Comparison of ENCODE assay signal across 1 cellular context in genomic region chr14:22333408-22334274, GRCh38.
TF ChIP-seq lines count a peak whose summit lies in the region.

No MANE protein-coding gene starts in this region.

TF ChIP-seq in GM12878, 131 proteins besides CTCF, POLR2A, EP300 and RAD21 (continued from another document):
- TF ChIP-seq, protein P1, sequence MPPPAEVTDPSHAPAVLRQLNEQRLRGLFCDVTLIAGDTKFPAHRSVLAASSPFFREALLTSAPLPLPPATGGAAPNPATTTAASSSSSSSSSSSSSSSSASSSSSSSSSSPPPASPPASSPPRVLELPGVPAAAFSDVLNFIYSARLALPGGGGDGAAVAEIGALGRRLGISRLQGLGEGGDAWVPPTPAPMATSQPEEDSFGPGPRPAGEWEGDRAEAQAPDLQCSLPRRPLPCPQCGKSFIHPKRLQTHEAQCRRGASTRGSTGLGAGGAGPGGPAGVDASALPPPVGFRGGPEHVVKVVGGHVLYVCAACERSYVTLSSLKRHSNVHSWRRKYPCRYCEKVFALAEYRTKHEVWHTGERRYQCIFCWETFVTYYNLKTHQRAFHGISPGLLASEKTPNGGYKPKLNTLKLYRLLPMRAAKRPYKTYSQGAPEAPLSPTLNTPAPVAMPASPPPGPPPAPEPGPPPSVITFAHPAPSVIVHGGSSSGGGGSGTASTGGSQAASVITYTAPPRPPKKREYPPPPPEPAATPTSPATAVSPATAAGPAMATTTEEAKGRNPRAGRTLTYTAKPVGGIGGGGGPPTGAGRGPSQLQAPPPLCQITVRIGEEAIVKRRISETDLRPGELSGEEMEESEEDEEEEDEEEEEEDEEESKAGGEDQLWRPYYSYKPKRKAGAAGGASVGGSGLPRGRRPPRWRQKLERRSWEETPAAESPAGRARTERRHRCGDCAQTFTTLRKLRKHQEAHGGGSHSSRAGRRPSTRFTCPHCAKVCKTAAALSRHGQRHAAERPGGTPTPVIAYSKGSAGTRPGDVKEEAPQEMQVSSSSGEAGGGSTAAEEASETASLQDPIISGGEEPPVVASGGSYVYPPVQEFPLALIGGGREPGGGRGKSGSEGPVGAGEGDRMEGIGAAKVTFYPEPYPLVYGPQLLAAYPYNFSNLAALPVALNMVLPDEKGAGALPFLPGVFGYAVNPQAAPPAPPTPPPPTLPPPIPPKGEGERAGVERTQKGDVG (CRISPR knock-in tag; IDR thresholded peaks at IDR 0.05), result no peak
- TF ChIP-seq E2F4 (IDR thresholded peaks at IDR 0.05; ENCODE audit: low read depth, low read length) (no peak), PBX3 (IDR thresholded peaks at IDR 0.05; ENCODE audit: insufficient replicate concordance, low read depth, low read length) (peak; percentile 33), ATF7 (IDR thresholded peaks at IDR 0.05; ENCODE audit: low read depth) (0 out of 2 replicates have a peak, but pooled peaks have one; percentile 39), IKZF1 (conservative IDR thresholded peaks at IDR 0.05) (peak; percentile 44), FOXK2 (IDR thresholded peaks at IDR 0.05) (peak; percentile 41; the same call in 1 of the 2 replicates), TARDBP (IDR thresholded peaks at IDR 0.05; ENCODE audit: borderline replicate concordance) (no peak), NFIC (IDR thresholded peaks at IDR 0.05; ENCODE audit: low read depth, low read length) (peak; percentile 48; the same call in 1 of the 2 replicates), BCL11A (IDR thresholded peaks at IDR 0.05; ENCODE audit: low read depth, low read length) (peak; percentile 40; the same call in 1 of the 2 replicates), POU2F2 (IDR thresholded peaks at IDR 0.05; ENCODE audit: borderline replicate concordance, low read depth, low read length) (no peak), DPF2 (IDR thresholded peaks at IDR 0.05) (peak; percentile 55; the same call in 1 of the 2 replicates), EED (IDR thresholded peaks at IDR 0.05; ENCODE audit: low read depth) (peak; percentile 54; the same call in 1 of the 2 replicates), HDAC6 (IDR thresholded peaks at IDR 0.05; ENCODE audit: unreplicated experiment) (no peak), RUNX3 (IDR thresholded peaks at IDR 0.05; ENCODE audit: low read length) (peak; percentile 54; the same call in 1 of the 2 replicates), JUNB (IDR thresholded peaks at IDR 0.05) (peak; percentile 92), CBX3 (IDR thresholded peaks at IDR 0.05; ENCODE audit: borderline replicate concordance, low read depth) (no peak)
- TF ChIP-seq, protein P2, sequence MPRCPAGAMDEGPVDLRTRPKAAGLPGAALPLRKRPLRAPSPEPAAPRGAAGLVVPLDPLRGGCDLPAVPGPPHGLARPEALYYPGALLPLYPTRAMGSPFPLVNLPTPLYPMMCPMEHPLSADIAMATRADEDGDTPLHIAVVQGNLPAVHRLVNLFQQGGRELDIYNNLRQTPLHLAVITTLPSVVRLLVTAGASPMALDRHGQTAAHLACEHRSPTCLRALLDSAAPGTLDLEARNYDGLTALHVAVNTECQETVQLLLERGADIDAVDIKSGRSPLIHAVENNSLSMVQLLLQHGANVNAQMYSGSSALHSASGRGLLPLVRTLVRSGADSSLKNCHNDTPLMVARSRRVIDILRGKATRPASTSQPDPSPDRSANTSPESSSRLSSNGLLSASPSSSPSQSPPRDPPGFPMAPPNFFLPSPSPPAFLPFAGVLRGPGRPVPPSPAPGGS (IDR thresholded peaks at IDR 0.05; ENCODE audit: borderline replicate concordance, insufficient read depth, low read depth, low read length, poor library complexity, severe bottlenecking), result peak; percentile 36
- TF ChIP-seq, protein P3, sequence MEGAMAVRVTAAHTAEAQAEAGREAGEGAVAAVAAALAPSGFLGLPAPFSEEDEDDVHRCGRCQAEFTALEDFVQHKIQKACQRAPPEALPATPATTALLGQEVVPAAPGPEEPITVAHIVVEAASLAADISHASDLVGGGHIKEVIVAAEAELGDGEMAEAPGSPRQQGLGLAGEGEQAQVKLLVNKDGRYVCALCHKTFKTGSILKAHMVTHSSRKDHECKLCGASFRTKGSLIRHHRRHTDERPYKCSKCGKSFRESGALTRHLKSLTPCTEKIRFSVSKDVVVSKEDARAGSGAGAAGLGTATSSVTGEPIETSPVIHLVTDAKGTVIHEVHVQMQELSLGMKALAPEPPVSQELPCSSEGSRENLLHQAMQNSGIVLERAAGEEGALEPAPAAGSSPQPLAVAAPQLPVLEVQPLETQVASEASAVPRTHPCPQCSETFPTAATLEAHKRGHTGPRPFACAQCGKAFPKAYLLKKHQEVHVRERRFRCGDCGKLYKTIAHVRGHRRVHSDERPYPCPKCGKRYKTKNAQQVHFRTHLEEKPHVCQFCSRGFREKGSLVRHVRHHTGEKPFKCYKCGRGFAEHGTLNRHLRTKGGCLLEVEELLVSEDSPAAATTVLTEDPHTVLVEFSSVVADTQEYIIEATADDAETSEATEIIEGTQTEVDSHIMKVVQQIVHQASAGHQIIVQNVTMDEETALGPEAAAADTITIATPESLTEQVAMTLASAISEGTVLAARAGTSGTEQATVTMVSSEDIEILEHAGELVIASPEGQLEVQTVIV (IDR thresholded peaks at IDR 0.05; ENCODE audit: borderline replicate concordance, partially characterized antibody), result no peak
